13 cellular contexts compared by ENCODE assay signal in genomic region chr11:116932182-116932581, GRCh38.
DNase-seq lines count a peak whose midpoint lies in the region; ATAC-seq, FAIRE-seq and TF ChIP-seq lines count a peak whose summit lies in the region.
"Had no signal": no experiment of that assay in that cellular context is flagged by ENCODE, and none has a peak within 500 bp of the region (broad histone marks: within the 10 kb centered on the region; RNA-seq: fewer than 3 reads in every experiment).

No MANE protein-coding gene starts in this region.

- intact Hi-C loops in activated naive CD4-positive, alpha-beta T cell treated with anti-CD3 and anti-CD28 coated beads for 36 hours (cut with micrococcal nuclease) = no loop called here
- intact Hi-C loops in esophagus muscularis mucosa (cut with DNase I) = no loop called here

- 82% methylated on average over 7 of the region's 7 CpGs for WGBS in esophagus muscularis mucosa

- FAIRE-seq in urothelium cell line (lab: Jason Lieb, UNC) = no peak
- FAIRE-seq: H54, kidney had no signal

- peaks cover 8% of the 10 kb centered on the region for H3K9me3 Mint-ChIP-seq in activated naive CD4-positive, alpha-beta T cell treated with anti-CD3 and anti-CD28 coated beads for 36 hours

- H3K36me3 ChIP-seq in esophagus muscularis mucosa = peaks cover 0 to 11% (median 0%) of the 10 kb centered on the region in 4 donors

- H3K4me3 Mint-ChIP-seq in activated naive CD4-positive, alpha-beta T cell treated with anti-CD3 and anti-CD28 coated beads for 36 hours = peak overlapping the region; percentile 45
- peak overlapping the region; percentile 75 for H3K4me3 Mint-ChIP-seq in T-helper 17 cell

- CTCF ChIA-PET in activated naive CD4-positive, alpha-beta T cell treated with anti-CD3 and anti-CD28 coated beads for 36 hours (lab: Charles Lee) = interaction anchor here (0.8 kb wide), 1 partner anchor 42 kb away, joined by 3 read pairs; no protein-coding TSS in a partner anchor

- ATAC-seq in T-helper 17 cell (no peak), GM18517 (IDR thresholded peaks at IDR 0.05; ENCODE audit: unreplicated experiment) (no peak)

- H3K27ac Mint-ChIP-seq in activated naive CD4-positive, alpha-beta T cell treated with anti-CD3 and anti-CD28 coated beads for 36 hours = peak overlapping the region; percentile 74
- peak overlapping the region; percentile 97 for H3K27ac Mint-ChIP-seq in T-helper 17 cell

- DNase-seq in activated naive CD4-positive, alpha-beta T cell treated with anti-CD3 and anti-CD28 coated beads for 36 hours = no peak
- no peak for DNase-seq in activated naive CD4-positive, alpha-beta T cell treated with anti-CD3 and anti-CD28 coated beads, Interleukin-2, amount 50 U/mL, for 16 hours
- DNase-seq in T-helper 17 cell (no peak), esophagus muscularis mucosa (ENCODE audit: extremely low spot score) (no peak), substantia nigra (lab: John Stamatoyannopoulos, UW) (no peak), urothelium cell line (ENCODE audit: low spot score) (no peak), T-helper 9 cell (no peak)
- DNase-seq: activated CD8-positive, alpha-beta memory T cell treated with anti-CD3 and anti-CD28 coated beads for 24 hours; kidney; NCI-H2107 had no signal

- TF ChIP-seq CTCF in esophagus muscularis mucosa (IDR thresholded peaks at IDR 0.05) = no peak

- H3K27me3 ChIP-seq in esophagus muscularis mucosa = no peaks in the 10 kb centered on the region
- H3K27me3 ChIP-seq: ascending aorta had no signal

- no peak overlapping the region for H3K4me3 ChIP-seq in esophagus muscularis mucosa
- H3K4me3 ChIP-seq: ascending aorta had no signal

- H3K36me3 Mint-ChIP-seq in activated naive CD4-positive, alpha-beta T cell treated with anti-CD3 and anti-CD28 coated beads for 36 hours (ENCODE audit: low read depth) = peaks cover 21% of the 10 kb centered on the region
- peaks cover 8% of the 10 kb centered on the region for H3K36me3 Mint-ChIP-seq in T-helper 17 cell (ENCODE audit: low read depth)

- H3K4me1 ChIP-seq in esophagus muscularis mucosa = peaks cover 44 to 54% (median 48%) of the 10 kb centered on the region in 4 donors

- H3K27me3 Mint-ChIP-seq in activated naive CD4-positive, alpha-beta T cell treated with anti-CD3 and anti-CD28 coated beads for 36 hours (ENCODE audit: low read depth) = no peaks in the 10 kb centered on the region
- H3K27me3 Mint-ChIP-seq in T-helper 17 cell = no peaks in the 10 kb centered on the region

- peaks cover 51% of the 10 kb centered on the region for H3K4me1 Mint-ChIP-seq in activated naive CD4-positive, alpha-beta T cell treated with anti-CD3 and anti-CD28 coated beads for 36 hours (ENCODE audit: low read depth)
- H3K4me1 Mint-ChIP-seq in T-helper 17 cell = peaks cover 54% of the 10 kb centered on the region

- TF ChIP-seq POLR2A in esophagus muscularis mucosa (IDR thresholded peaks at IDR 0.05; ENCODE audit: low read depth) = no peak

- peak overlapping the region; percentile 49 to 70 (median 60) for H3K27ac ChIP-seq in esophagus muscularis mucosa (replicated peaks in 1 of 4)
- peak overlapping the region; percentile 38 for H3K27ac ChIP-seq in substantia nigra (ENCODE audit: low read depth, low read length, poor library complexity, severe bottlenecking)
- H3K27ac ChIP-seq: ascending aorta had no signal

- no peaks in the 10 kb centered on the region for H3K9me3 ChIP-seq in T-helper 17 cell (ENCODE audit: control insufficient read depth, low read length, poor library complexity, severe bottlenecking)
- no peaks in the 10 kb centered on the region for H3K9me3 ChIP-seq in esophagus muscularis mucosa
- H3K9me3 ChIP-seq: ascending aorta had no signal

- no peak for TF ChIP-seq EP300 in esophagus muscularis mucosa (IDR thresholded peaks at IDR 0.05)
